1 cellular context compared by ENCODE assay signal in genomic region chr7:141976524-141977245, GRCh38.
TF ChIP-seq lines count a peak whose summit lies in the region.

No MANE protein-coding gene starts in this region.

TF ChIP-seq in H1, 55 proteins besides CTCF, POLR2A, EP300 and RAD21:
- TF ChIP-seq BACH1 (IDR thresholded peaks at IDR 0.05; ENCODE audit: low read length) (no peak), SUZ12 (IDR thresholded peaks at IDR 0.05; ENCODE audit: low read length) (no peak), PHF8 (conservative IDR thresholded peaks at IDR 0.05; ENCODE audit: low read depth, low read length) (no peak), HDAC2 (IDR thresholded peaks at IDR 0.05; ENCODE audit: borderline replicate concordance in 1 of 2, low read depth in 2 of 2, low read length in 2 of 2) (no peak), POLR2AphosphoS5 (IDR thresholded peaks at IDR 0.05; ENCODE audit: low read depth, low read length) (no peak), GABPA (IDR thresholded peaks at IDR 0.05; ENCODE audit: borderline replicate concordance, insufficient read depth, low read length) (no peak), HDAC6 (IDR thresholded peaks at IDR 0.05; ENCODE audit: low read depth, low read length) (no peak), TBP (IDR thresholded peaks at IDR 0.05; ENCODE audit: low read depth, low read length) (no peak), CTBP2 (IDR thresholded peaks at IDR 0.05; ENCODE audit: borderline replicate concordance, insufficient read depth, insufficient read length, low read length) (no peak), SP4 (IDR thresholded peaks at IDR 0.05; ENCODE audit: low read length) (no peak), SAP30 (IDR thresholded peaks at IDR 0.05; ENCODE audit: insufficient read depth, insufficient replicate concordance, low read length) (no peak), BRCA1 (IDR thresholded peaks at IDR 0.05; ENCODE audit: low read depth, low read length) (no peak), RBBP5 (IDR thresholded peaks at IDR 0.05; ENCODE audit: borderline replicate concordance, low read depth, low read length) (no peak), NRF1 (IDR thresholded peaks at IDR 0.05; ENCODE audit: low read depth, low read length) (no peak), SP1 (IDR thresholded peaks at IDR 0.05; ENCODE audit: low read depth, low read length) (no peak), NANOG (IDR thresholded peaks at IDR 0.05; ENCODE audit: insufficient read depth, low read depth, low read length, poor library complexity, severe bottlenecking) (no peak), FOSL1 (IDR thresholded peaks at IDR 0.05; ENCODE audit: insufficient read depth, low read depth, low read length) (no peak), RNF2 (IDR thresholded peaks at IDR 0.05; ENCODE audit: borderline replicate concordance, low read depth, low read length, missing control alignments, poor library complexity, severe bottlenecking) (no peak)
